In the genomic region with DNA sequence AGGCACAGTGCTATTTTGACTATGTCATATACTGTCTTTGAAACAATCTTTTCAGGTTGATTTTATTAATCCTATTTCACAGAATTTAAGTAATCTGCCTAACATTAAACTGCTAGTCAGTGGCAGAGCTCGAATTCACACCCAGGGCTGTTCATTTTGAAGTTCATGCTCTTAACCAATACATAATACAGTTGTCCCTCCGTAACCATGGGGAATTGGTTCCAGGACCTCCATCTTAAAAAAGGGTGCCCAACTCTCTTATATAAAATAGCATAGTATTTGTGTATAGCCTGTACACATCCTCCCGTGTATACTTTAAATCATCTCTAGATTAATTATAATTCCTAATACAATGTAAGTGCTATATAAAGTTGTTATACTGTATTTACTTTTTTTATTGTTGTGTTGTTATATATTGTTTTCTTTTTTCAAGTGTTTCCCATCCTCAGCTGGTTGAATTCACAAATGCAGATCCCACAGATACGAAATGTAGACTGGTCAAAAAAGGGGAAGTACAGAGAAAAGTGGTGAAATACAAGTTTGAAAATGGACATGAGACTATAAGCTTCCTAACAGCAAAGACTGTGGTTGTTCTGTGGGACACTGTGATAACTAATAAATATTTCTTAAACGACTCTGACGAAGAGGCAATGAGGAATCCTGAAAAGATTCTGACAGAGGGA, we compare ENCODE assay signal across 9 cellular contexts. TPM values are rescaled to one million over a fixed set of nuclear protein-coding genes. Genes with fewer than 3 reads are reported as not detected.
DNase-seq lines count a peak whose midpoint lies in the region; ATAC-seq, FAIRE-seq and TF ChIP-seq lines count a peak whose summit lies in the region.
"Had no signal": no experiment of that assay in that cellular context is flagged by ENCODE, and none has a peak within 500 bp of the region (broad histone marks: within the 10 kb centered on the region; RNA-seq: fewer than 3 reads in every experiment).

No MANE protein-coding gene starts in this region.

- TF ChIP-seq EP300 in A549 (IDR thresholded peaks at IDR 0.05), result no peak

- CTCF ChIA-PET in A549 (lab: Yijun Ruan, JAX), result interaction anchor here (0.6 to 1.4 kb wide), 2 partner anchors 20 to 515 kb away, joined by 3 read pairs; no protein-coding TSS in a partner anchor

- peaks cover 17% of the 10 kb centered on the region for H3K4me1 Mint-ChIP-seq in activated naive CD8-positive, alpha-beta T cell treated with anti-CD3 and anti-CD28 coated beads, Interleukin-2, amount 10 ng/mL, durations not matched to agents 7 days and 5 days

- peaks cover 57% of the 10 kb centered on the region for H3K4me1 ChIP-seq in A549

- peak overlapping the region; percentile 86 to 89 for H3K27ac ChIP-seq in A549

- TF ChIP-seq RAD21 in A549 (conservative IDR thresholded peaks at IDR 0.05 in 1 of 2, IDR thresholded peaks at IDR 0.05 in 1 of 2), result no peak

- H3K36me3 Mint-ChIP-seq in activated naive CD8-positive, alpha-beta T cell treated with anti-CD3 and anti-CD28 coated beads, Interleukin-2, amount 10 ng/mL, durations not matched to agents 7 days and 5 days, result peaks cover 6% of the 10 kb centered on the region

- TF ChIP-seq POLR2A in A549 (IDR thresholded peaks at IDR 0.05; ENCODE audit: low read length), result no peak

- TF ChIP-seq CTCF in A549 (IDR thresholded peaks at IDR 0.05), result no peak

- DNase-seq in A549 (ENCODE audit: low read depth in 1 of 2, low spot score in 1 of 2) (peak in 1 of 2 experiments; percentile 69), HCEC 1CT (no peak), NCI-H2029 (lab: John Stamatoyannopoulos, UW) (no peak), T-helper 2 cell (no peak), T-helper 9 cell (no peak)
- DNase-seq in activated naive CD8-positive, alpha-beta T cell treated with anti-CD3 and anti-CD28 coated beads, Interleukin-2, amount 10 ng/mL, durations not matched to agents 7 days and 5 days, result no peak

- peak overlapping the region; percentile 96 for H3K4me2 ChIP-seq in A549

- ATAC-seq in A549 (peak; percentile 58 to 70; a peak in 4 of 6 replicates), GM18909 (IDR thresholded peaks at IDR 0.05; ENCODE audit: poor library complexity, unreplicated experiment) (peak; percentile 66), HG03159 (IDR thresholded peaks at IDR 0.05; ENCODE audit: unreplicated experiment) (peak; percentile 58)
- no peak for ATAC-seq in activated naive CD8-positive, alpha-beta T cell treated with anti-CD3 and anti-CD28 coated beads, Interleukin-2, amount 10 ng/mL, durations not matched to agents 7 days and 5 days (ENCODE audit: low read depth)

- H3K4me3 Mint-ChIP-seq in activated naive CD8-positive, alpha-beta T cell treated with anti-CD3 and anti-CD28 coated beads, Interleukin-2, amount 10 ng/mL, durations not matched to agents 7 days and 5 days, result peak overlapping the region; percentile 52

- no peak overlapping the region for H3K27ac Mint-ChIP-seq in activated naive CD8-positive, alpha-beta T cell treated with anti-CD3 and anti-CD28 coated beads, Interleukin-2, amount 10 ng/mL, durations not matched to agents 7 days and 5 days

- POLR2A ChIA-PET in A549 (lab: Yijun Ruan, JAX), result interaction anchor here (0.6 to 3.4 kb wide), 2 partner anchors 19 to 714 kb away, joined by 5 to 32 read pairs; a partner anchor contains a TSS
- POLR2A ChIA-PET in activated naive CD8-positive, alpha-beta T cell treated with anti-CD3 and anti-CD28 coated beads, Interleukin-2, amount 10 ng/mL, durations not matched to agents 7 days and 5 days (lab: Charles Lee), result interaction anchor here (0.9 to 1.8 kb wide), 2 partner anchors 19 kb away, joined by 3 to 10 read pairs; a partner anchor contains a TSS

- H3K27me3 Mint-ChIP-seq in activated naive CD8-positive, alpha-beta T cell treated with anti-CD3 and anti-CD28 coated beads, Interleukin-2, amount 10 ng/mL, durations not matched to agents 7 days and 5 days, result no peaks in the 10 kb centered on the region

- H3K4me3 ChIP-seq in A549, result peak overlapping the region; percentile 31; the same call in 1 of the 3 replicates

- no peaks in the 10 kb centered on the region for H3K9me3 ChIP-seq in A549

- FAIRE-seq in A549 (lab: Jason Lieb, UNC), result no peak
- FAIRE-seq: keratinocyte had no signal

- 13% methylated on average over 6 of the region's 6 CpGs for WGBS in A549 (ENCODE audit: missing lambda C conversion rate)

- no peaks in the 10 kb centered on the region for H3K9me3 Mint-ChIP-seq in activated naive CD8-positive, alpha-beta T cell treated with anti-CD3 and anti-CD28 coated beads, Interleukin-2, amount 10 ng/mL, durations not matched to agents 7 days and 5 days

TF ChIP-seq in A549, 52 proteins besides CTCF, POLR2A, EP300 and RAD21:
- TF ChIP-seq ZNF302 (CRISPR knock-in tag; IDR thresholded peaks at IDR 0.05) (no peak), CBX8 (IDR thresholded peaks at IDR 0.05) (no peak), EHF (CRISPR knock-in tag; IDR thresholded peaks at IDR 0.05) (no peak), JUNB (IDR thresholded peaks at IDR 0.05) (no peak), HOXB5 (CRISPR knock-in tag; IDR thresholded peaks at IDR 0.05) (no peak)
- TF ChIP-seq, protein P1, sequence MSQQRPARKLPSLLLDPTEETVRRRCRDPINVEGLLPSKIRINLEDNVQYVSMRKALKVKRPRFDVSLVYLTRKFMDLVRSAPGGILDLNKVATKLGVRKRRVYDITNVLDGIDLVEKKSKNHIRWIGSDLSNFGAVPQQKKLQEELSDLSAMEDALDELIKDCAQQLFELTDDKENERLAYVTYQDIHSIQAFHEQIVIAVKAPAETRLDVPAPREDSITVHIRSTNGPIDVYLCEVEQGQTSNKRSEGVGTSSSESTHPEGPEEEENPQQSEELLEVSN (IDR thresholded peaks at IDR 0.05; ENCODE audit: borderline replicate concordance, low read depth), result no peak
- TF ChIP-seq, protein P2, sequence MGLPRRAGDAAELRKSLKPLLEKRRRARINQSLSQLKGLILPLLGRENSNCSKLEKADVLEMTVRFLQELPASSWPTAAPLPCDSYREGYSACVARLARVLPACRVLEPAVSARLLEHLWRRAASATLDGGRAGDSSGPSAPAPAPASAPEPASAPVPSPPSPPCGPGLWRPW (IDR thresholded peaks at IDR 0.05), result no peak
- TF ChIP-seq, protein P3, sequence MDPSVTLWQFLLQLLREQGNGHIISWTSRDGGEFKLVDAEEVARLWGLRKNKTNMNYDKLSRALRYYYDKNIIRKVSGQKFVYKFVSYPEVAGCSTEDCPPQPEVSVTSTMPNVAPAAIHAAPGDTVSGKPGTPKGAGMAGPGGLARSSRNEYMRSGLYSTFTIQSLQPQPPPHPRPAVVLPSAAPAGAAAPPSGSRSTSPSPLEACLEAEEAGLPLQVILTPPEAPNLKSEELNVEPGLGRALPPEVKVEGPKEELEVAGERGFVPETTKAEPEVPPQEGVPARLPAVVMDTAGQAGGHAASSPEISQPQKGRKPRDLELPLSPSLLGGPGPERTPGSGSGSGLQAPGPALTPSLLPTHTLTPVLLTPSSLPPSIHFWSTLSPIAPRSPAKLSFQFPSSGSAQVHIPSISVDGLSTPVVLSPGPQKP (IDR thresholded peaks at IDR 0.05; ENCODE audit: low read depth, low read length), result no peak
TF ChIP-seq in A549: peak in this region for 0.

RNA-seq across cellular contexts. Expression of a gene that starts 18.3 kb away (rescaled TPM):
- 7.9 and 9.0 TPM in 2 replicates for polyA plus RNA-seq in A549 (2011; rRNA removed)
- 1.5 and 1.7 TPM in 2 replicates for polyA plus RNA-seq in A549 (2012; cell fraction: cytosol; rRNA removed)
- polyA plus RNA-seq in A549 (2012; cell fraction: nucleus; rRNA removed), result 3.5 and 3.8 TPM in 2 replicates
- polyA plus RNA-seq in A549 (2017; fragmentation: RNase III; extraction: RNeasy Plus Mini Kit Qiagen cat#74134 plus additional on column Dnase treatment), result 1.3 to 1.5 TPM (median 1.4 TPM) in 3 replicates
- polyA minus RNA-seq in A549 (2011; rRNA and poly(A)+ RNA removed), result 83.5 and 119 TPM in 2 replicates
- total RNA-seq in activated naive CD8-positive, alpha-beta T cell treated with anti-CD3 and anti-CD28 coated beads, Interleukin-2, amount 10 ng/mL, durations not matched to agents 7 days and 5 days, result 10 to 100 TPM; 13.5 to 16.2 TPM
